9 cellular contexts compared by ENCODE assay signal in the genomic region with DNA sequence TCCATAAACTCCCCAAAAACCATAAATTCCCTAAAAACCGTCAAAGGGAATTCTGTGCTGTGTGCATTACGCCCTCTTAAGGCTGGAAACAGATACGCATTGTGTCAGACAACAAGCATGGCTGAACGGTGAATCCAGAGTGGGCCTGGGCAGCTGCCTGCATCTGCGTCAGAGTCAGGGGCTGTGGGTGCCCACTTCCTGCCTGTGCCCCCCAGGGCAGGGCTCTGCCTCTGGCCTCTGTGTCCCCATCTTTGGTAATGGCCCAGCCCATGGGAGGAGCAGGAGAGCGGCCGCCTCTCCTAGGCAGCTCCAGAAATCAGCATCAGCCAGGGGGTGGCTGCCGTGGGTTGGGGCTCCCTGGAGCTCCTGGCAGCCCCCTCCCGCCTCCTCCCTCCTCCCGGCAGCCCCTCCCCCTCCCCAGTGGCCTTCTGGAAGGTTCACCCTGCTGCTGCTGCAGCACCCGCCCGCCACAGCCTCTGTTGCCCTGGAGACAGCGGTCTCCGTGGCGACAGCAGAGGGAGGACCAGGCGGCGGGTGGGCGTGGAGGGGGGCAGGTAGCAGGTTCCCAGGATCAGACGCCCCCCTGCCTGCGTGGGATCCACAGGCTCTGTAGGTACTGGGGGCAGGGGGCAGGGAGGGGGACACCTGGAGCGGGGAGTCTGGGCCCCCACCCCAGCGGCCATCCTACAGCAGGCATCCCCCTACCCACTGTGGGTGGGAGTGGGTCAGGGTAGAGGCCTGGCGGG. TPM values are rescaled to one million over a fixed set of nuclear protein-coding genes. Genes with fewer than 3 reads are reported as not detected.
DNase-seq lines count a peak whose midpoint lies in the region; FAIRE-seq and TF ChIP-seq lines count a peak whose summit lies in the region.
"Had no signal": no experiment of that assay in that cellular context is flagged by ENCODE, and none has a peak within 500 bp of the region (broad histone marks: within the 10 kb centered on the region; RNA-seq: fewer than 3 reads in every experiment).

No MANE protein-coding gene starts in this region.

- no peaks in the 10 kb centered on the region; a peak in 1 of 8 replicates for H3K36me3 ChIP-seq in H1 (ENCODE audit: control insufficient read depth in 2 of 4, insufficient read depth in 4 of 4, low read length in 3 of 4)

- WGBS in H1 (ENCODE audit: extremely low coverage in 1 of 2, insufficient coverage in 1 of 2, insufficient read length in 1 of 2, insufficient replicate concordance in 2 of 2, low coverage in 1 of 2, low lambda C conversion rate in 2 of 2, missing lambda C conversion rate in 1 of 2), 2 experiments = 69% methylated on average over 4 of the region's 23 CpGs; no CpG with 5 or more reads in 1 of the 2 experiments

- no peak overlapping the region for H4K8ac ChIP-seq in H1 (ENCODE audit: extremely low read depth, insufficient read depth, low read length)

- DNase-seq in NCI-H1417 (lab: John Stamatoyannopoulos, UW) = peak in 2 of 3 experiments; percentile 74 to 89
- no peak for DNase-seq in NCI-H1417 treated with DMSO at 0.1 percent for 48 hours (lab: John Stamatoyannopoulos, UW)
- DNase-seq in NCI-H2227 (lab: John Stamatoyannopoulos, UW; ENCODE audit: unreplicated experiment) = peak; percentile 90
- DNase-seq in H1 (ENCODE audit: low read depth in 1 of 2, low spot score in 2 of 2) = peak in 1 of 2 experiments; percentile 49
- peak; percentile 60 for DNase-seq in retina
- DNase-seq in DMS153 treated with DMSO at 0.1 percent for 48 hours (lab: John Stamatoyannopoulos, UW; ENCODE audit: unreplicated experiment) = no peak
- no peak for DNase-seq in LoVo (ENCODE audit: low spot score)
- DNase-seq in EL = no peak

- H3K9me3 ChIP-seq in H1 (ENCODE audit: insufficient read depth in 2 of 2, low read depth in 1 of 2, low read length in 1 of 2) = no peaks in the 10 kb centered on the region

- no peak overlapping the region for H2AFZ ChIP-seq in H1 (ENCODE audit: low read length)

- H3K4me1 ChIP-seq in H1 (replicated peaks in 1 of 4; ENCODE audit: control insufficient read depth in 3 of 4, insufficient read depth in 4 of 4, low read length in 3 of 4) = peaks cover 0 to 22% (median 14%) of the 10 kb centered on the region in 4 experiments; a peak in 6 of 7 replicates

- no peak overlapping the region for H4K5ac ChIP-seq in H1 (ENCODE audit: insufficient read length, low read depth, low read length)

- no peak overlapping the region for H3K14ac ChIP-seq in H1 (ENCODE audit: insufficient read length)

- no peak overlapping the region for H3K9ac ChIP-seq in H1 (replicated peaks in 1 of 4; ENCODE audit: extremely low read depth in 1 of 4, low read depth in 3 of 4, low read length in 3 of 4)

- no peak overlapping the region for H3K23ac ChIP-seq in H1 (ENCODE audit: insufficient read length)

- H3K23me2 ChIP-seq in H1 (ENCODE audit: low read depth, low read length) = peaks cover 11% of the 10 kb centered on the region; the same call in 1 of the 2 replicates

- H2BK12ac ChIP-seq in H1 (ENCODE audit: low read depth, low read length) = no peak overlapping the region

- H3K79me1 ChIP-seq in H1 (ENCODE audit: low read depth, low read length) = peaks cover 4% of the 10 kb centered on the region; the same call in 1 of the 2 replicates

- no peak for TF ChIP-seq EP300 in H1 (IDR thresholded peaks at IDR 0.05; ENCODE audit: borderline replicate concordance in 1 of 2, low read depth in 2 of 2, low read length in 2 of 2)

- no peak overlapping the region for H2BK15ac ChIP-seq in H1 (ENCODE audit: low read length)

- no peak overlapping the region for H2BK20ac ChIP-seq in H1 (ENCODE audit: low read length)

- POLR2A ChIA-PET in H1 (lab: Charles Lee; ENCODE audit: partially characterized antibody) = interaction anchor here (1.5 kb wide), 1 partner anchor 20 kb away, joined by 3 read pairs; no protein-coding TSS in a partner anchor

- no peak overlapping the region for H3K27ac ChIP-seq in H1 (ENCODE audit: low read depth, low read length)

- no peak overlapping the region for H3K56ac ChIP-seq in H1 (replicated peaks; ENCODE audit: insufficient read length, low read depth, low read length)

- CTCF ChIA-PET in H1 (lab: Charles Lee; ENCODE audit: partially characterized antibody) = interaction anchor here (0.6 to 1.5 kb wide), 7 partner anchors 11 to 367 kb away, joined by 3 to 5 read pairs (median 4); no protein-coding TSS in a partner anchor

- peaks cover 0 to 11% (median 8%) of the 10 kb centered on the region in 4 experiments; a peak in 5 of 7 replicates for H3K27me3 ChIP-seq in H1 (replicated peaks in 1 of 4; ENCODE audit: control insufficient read depth in 3 of 4, extremely low read depth in 1 of 4, insufficient read depth in 3 of 4, low read length in 3 of 4)

- H3K4me2 ChIP-seq in H1 (ENCODE audit: insufficient read depth in 1 of 2, low read depth in 2 of 2, low read length in 2 of 2) = no peak overlapping the region

- peaks cover 0 to 28% of the 10 kb centered on the region in 2 experiments; a peak in 2 of 4 replicates for H3K79me2 ChIP-seq in H1 (ENCODE audit: control insufficient read depth in 1 of 2, insufficient read depth in 2 of 2, low read length in 2 of 2)

- no peak for FAIRE-seq in H1 (lab: Jason Lieb, UNC)

- no peak for TF ChIP-seq POLR2A in H1 (IDR thresholded peaks at IDR 0.05; ENCODE audit: control extremely low read depth in 1 of 2, low read depth in 2 of 2, low read length in 2 of 2)

- no peak overlapping the region for H4K91ac ChIP-seq in H1 (replicated peaks; ENCODE audit: insufficient read length, low read length)

- no peak overlapping the region for H2BK5ac ChIP-seq in H1 (ENCODE audit: low read depth, low read length)

- H2AK5ac ChIP-seq in H1 (ENCODE audit: low read depth, low read length) = no peak overlapping the region

- H4K20me1 ChIP-seq in H1 (replicated peaks in 1 of 2; ENCODE audit: control insufficient read depth in 1 of 2, insufficient read depth in 2 of 2, low read length in 2 of 2) = peaks cover 7 to 31% of the 10 kb centered on the region in 2 experiments

- TF ChIP-seq CTCF in H1 (IDR thresholded peaks at IDR 0.05; ENCODE audit: control extremely low read depth in 1 of 3, insufficient read depth in 1 of 3, low read depth in 1 of 3, low read length in 3 of 3) = peak in 2 of 3 experiments; percentile 61 to 77; a peak in 3 of 4 replicates

- H3K4me3 ChIP-seq in H1 (ENCODE audit: extremely low read depth in 1 of 4, insufficient read depth in 2 of 4, low read depth in 3 of 4, low read length in 4 of 4) = no peak overlapping the region
- H3K4me3 ChIP-seq: lung had no signal

- H2BK120ac ChIP-seq in H1 (replicated peaks; ENCODE audit: low read depth, low read length) = no peak overlapping the region

- H3K18ac ChIP-seq in H1 (ENCODE audit: extremely low read depth, low read length) = no peak overlapping the region

- peak; percentile 72 to 76 for TF ChIP-seq RAD21 in H1 (IDR thresholded peaks at IDR 0.05 in 1 of 2, conservative IDR thresholded peaks at IDR 0.05 in 1 of 2; ENCODE audit: low read depth in 2 of 2, low read length in 2 of 2)

- no peak overlapping the region for H3K4ac ChIP-seq in H1 (replicated peaks; ENCODE audit: insufficient read length, low read depth, low read length)

TF ChIP-seq in H1, 55 proteins besides CTCF, POLR2A, EP300 and RAD21 (continues in another document):
- TF ChIP-seq CEBPB (IDR thresholded peaks at IDR 0.05; ENCODE audit: low read depth, low read length) = no peak
- TF ChIP-seq BCL11A (IDR thresholded peaks at IDR 0.05; ENCODE audit: low read depth in 2 of 2, low read length in 2 of 2) = no peak
- no peak for TF ChIP-seq SUZ12 (IDR thresholded peaks at IDR 0.05; ENCODE audit: low read length)

RNA-seq across cellular contexts. Expression of gene MMP17, which starts 5.9 kb away (rescaled TPM):
- 34.4 and 41.3 TPM in 2 replicates for total RNA-seq in H1 (2021; fragmentation: NEBNext Ultra II Directional; extraction: Animal tissue kit (Norgen Biotek cat#: 25700))
- 53.8 and 55.7 TPM in 2 replicates for polyA plus RNA-seq in H1 (2011; rRNA removed)
- 44.7 TPM for polyA plus RNA-seq in H1 (2011; cell fraction: cytosol; rRNA removed)
- polyA plus RNA-seq in H1 (2011; cell fraction: nucleus; rRNA removed) = 141 TPM
- 22.5 to 51.9 TPM (median 46.7 TPM) in 4 replicates for polyA plus RNA-seq in H1 (2012, experiment 1 of 2)
- 23.0 TPM for polyA plus RNA-seq in H1 (2012, experiment 2 of 2)
- polyA plus RNA-seq in H1 (2013, experiment 1 of 2) = 35.2 TPM
- 33.5 TPM for polyA plus RNA-seq in H1 (2013, experiment 2 of 2)
- 17.4 and 19.1 TPM in 2 replicates for polyA minus RNA-seq in H1 (2011; rRNA and poly(A)+ RNA removed)
- polyA minus RNA-seq in H1 (2011; cell fraction: cytosol; rRNA and poly(A)+ RNA removed) = 24.2 TPM
- polyA minus RNA-seq in H1 (2011; cell fraction: nucleus; rRNA and poly(A)+ RNA removed) = 47.2 TPM

Comparison
In these comparisons a context has a peak if more than half of its experiments do, and no peak if none do; other contexts are left out.
1. DNase-seq: peak in NCI-H1417 (2 of 3), NCI-H2227 (single experiment) and retina (single experiment); none in NCI-H1417 treated with DMSO at 0.1 percent for 48 hours (single experiment), DMS153 treated with DMSO at 0.1 percent for 48 hours (single experiment), LoVo (single experiment) and EL (single experiment).